ENCODE assay signal across 8 cellular contexts in genomic region chr9:129610473-129611301, GRCh38. TPM values are rescaled to one million over a fixed set of nuclear protein-coding genes. Genes with fewer than 3 reads are reported as not detected.
A peak's percentile ranks its signal among the peaks of the same experiment; 100 is the strongest.
DNase-seq lines count a peak whose midpoint lies in the region; ATAC-seq, FAIRE-seq and TF ChIP-seq lines count a peak whose summit lies in the region.

No MANE protein-coding gene starts in this region.

- H3K4me1 ChIP-seq in A549 (peaks cover 62% of the 10 kb centered on the region), rectal smooth muscle tissue (ENCODE audit: control insufficient read depth, insufficient read depth, low read length) (peaks cover 3% of the 10 kb centered on the region)

- peak overlapping the region; percentile 83 for H3K4me3 Mint-ChIP-seq in T-helper 2 cell treated with Interferon-gamma antibody and Interleukin-4, amounts not matched to agents 5 μg/mL and 100 μg/mL, for 36 hours

- H3K27me3 Mint-ChIP-seq in T-helper 2 cell treated with Interferon-gamma antibody and Interleukin-4, amounts not matched to agents 5 μg/mL and 100 μg/mL, for 36 hours (ENCODE audit: low read depth): no peaks in the 10 kb centered on the region

- WGBS in A549 (ENCODE audit: missing lambda C conversion rate): under 1% methylated on average over 37 of the region's 66 CpGs

- intact Hi-C loops in left ventricle myocardium superior (cut with micrococcal nuclease): loop anchor here (2.0 kb wide), 1 partner anchor 472 kb away; no protein-coding TSS in a partner anchor

- H3K4me2 ChIP-seq in A549: peak overlapping the region; percentile 83

- FAIRE-seq in A549 (lab: Jason Lieb, UNC): no peak

- H3K9ac ChIP-seq in rectal smooth muscle tissue (ENCODE audit: low read length): peak overlapping the region; percentile 82

- peaks cover 25% of the 10 kb centered on the region for H3K4me1 Mint-ChIP-seq in T-helper 2 cell treated with Interferon-gamma antibody and Interleukin-4, amounts not matched to agents 5 μg/mL and 100 μg/mL, for 36 hours (ENCODE audit: low read depth)

- no peaks in the 10 kb centered on the region for H3K36me3 ChIP-seq in rectal smooth muscle tissue (ENCODE audit: control insufficient read depth, insufficient read depth, low read length)

- TF ChIP-seq RAD21 in A549 (conservative IDR thresholded peaks at IDR 0.05 in 1 of 2, IDR thresholded peaks at IDR 0.05 in 1 of 2): peak; percentile 87 to 99

- H3K9me3 Mint-ChIP-seq in T-helper 2 cell treated with Interferon-gamma antibody and Interleukin-4, amounts not matched to agents 5 μg/mL and 100 μg/mL, for 36 hours: no peaks in the 10 kb centered on the region

- peak overlapping the region; percentile 55 for H3K4me3 ChIP-seq in A549
- H3K4me3 ChIP-seq in rectal smooth muscle tissue (ENCODE audit: low read length): peak overlapping the region; percentile 77

- ATAC-seq in A549: peak; percentile 57 to 62
- ATAC-seq in GM18498 (IDR thresholded peaks at IDR 0.05; ENCODE audit: unreplicated experiment): peak; percentile 52
- ATAC-seq in left ventricle myocardium superior: peak; percentile 63
- no peak for ATAC-seq in HG03520 (IDR thresholded peaks at IDR 0.05; ENCODE audit: unreplicated experiment)

- CTCF ChIA-PET in A549 (lab: Yijun Ruan, JAX): interaction anchor here (0.7 to 23.2 kb wide), 38 partner anchors 12 to 540 kb away, joined by 3 to 653 read pairs (median 4); partner anchors contain the start of genes C9orf50 and NTMT1

- H3K9me3 ChIP-seq in A549: no peaks in the 10 kb centered on the region

- H3K27ac Mint-ChIP-seq in T-helper 2 cell treated with Interferon-gamma antibody and Interleukin-4, amounts not matched to agents 5 μg/mL and 100 μg/mL, for 36 hours: peak overlapping the region; percentile 65

- POLR2A ChIA-PET in A549 (lab: Yijun Ruan, JAX): interaction anchor here (0.8 to 1.2 kb wide), 3 partner anchors 114 to 432 kb away, joined by 3 to 5 read pairs (median 3); partner anchors contain the start of gene IER5L

- H3K27me3 ChIP-seq in rectal smooth muscle tissue (ENCODE audit: control insufficient read depth, insufficient read depth, low read length): no peaks in the 10 kb centered on the region

- peak; percentile 19 for TF ChIP-seq POLR2A in A549 (IDR thresholded peaks at IDR 0.05; ENCODE audit: low read length)

- no peaks in the 10 kb centered on the region for H3K36me3 Mint-ChIP-seq in T-helper 2 cell treated with Interferon-gamma antibody and Interleukin-4, amounts not matched to agents 5 μg/mL and 100 μg/mL, for 36 hours (ENCODE audit: low read depth)

- TF ChIP-seq CTCF in A549 (IDR thresholded peaks at IDR 0.05) (peak; percentile 91), LNCAP (IDR thresholded peaks at IDR 0.05) (peak; percentile 90)

- no peak for TF ChIP-seq EP300 in A549 (IDR thresholded peaks at IDR 0.05)

- H3K27ac ChIP-seq in A549 (peak overlapping the region; percentile 100), rectal smooth muscle tissue (ENCODE audit: low read depth, low read length) (peak overlapping the region; percentile 80)

- DNase-seq in A549 (ENCODE audit: low read depth in 1 of 2, low spot score in 1 of 2): peak; percentile 74 to 88
- peak; percentile 72 for DNase-seq in T-helper 2 cell treated with Interferon-gamma antibody and Interleukin-4, amounts not matched to agents 5 μg/mL and 100 μg/mL, for 36 hours (ENCODE audit: low spot score)
- peak in 45 of 56 donors; percentile 9 to 76 (median 51) for DNase-seq in amygdala (lab: John Stamatoyannopoulos, UW)
- DNase-seq in left ventricle myocardium superior: peak; percentile 90

TF ChIP-seq in A549, 52 proteins besides CTCF, POLR2A, EP300 and RAD21:
- TF ChIP-seq TFCP2L1 (CRISPR knock-in tag; IDR thresholded peaks at IDR 0.05) (no peak), BHLHE40 (IDR thresholded peaks at IDR 0.05; ENCODE audit: low read depth, low read length) (no peak; the same call in 1 of the 2 replicates), HEYL (CRISPR knock-in tag; IDR thresholded peaks at IDR 0.05) (no peak), E2F6 (IDR thresholded peaks at IDR 0.05; ENCODE audit: borderline replicate concordance, low read depth) (no peak), BCL3 (IDR thresholded peaks at IDR 0.05) (no peak), PHF8 (IDR thresholded peaks at IDR 0.05; ENCODE audit: borderline replicate concordance, low read depth) (no peak), SMC3 (IDR thresholded peaks at IDR 0.05) (peak; percentile 95), KDM5A (IDR thresholded peaks at IDR 0.05) (peak; percentile 47; the same call in 1 of the 2 replicates), RCOR1 (IDR thresholded peaks at IDR 0.05; ENCODE audit: low read depth, low read length) (no peak), MAFK (IDR thresholded peaks at IDR 0.05; ENCODE audit: partially characterized antibody) (peak; percentile 34), FOSL2 (IDR thresholded peaks at IDR 0.05) (no peak), FOSL2 (CRISPR knock-in tag; IDR thresholded peaks at IDR 0.05) (no peak), HOXB5 (CRISPR knock-in tag; IDR thresholded peaks at IDR 0.05) (peak; percentile 22; the same call in 1 of the 2 replicates), POLR2AphosphoS2 (conservative IDR thresholded peaks at IDR 0.05; ENCODE audit: low read length) (no peak), ATOH8 (CRISPR knock-in tag; IDR thresholded peaks at IDR 0.05; ENCODE audit: low read depth) (no peak), JUN (IDR thresholded peaks at IDR 0.05) (peak in 1 of 2 experiments; percentile 82; a peak in 4 of 5 replicates), ZNF302 (CRISPR knock-in tag; IDR thresholded peaks at IDR 0.05) (no peak), MAX (IDR thresholded peaks at IDR 0.05) (no peak; the same call in 1 of the 2 replicates), EHMT2 (IDR thresholded peaks at IDR 0.05; ENCODE audit: low read depth) (no peak)
TF ChIP-seq in A549: peak in this region for 5.

RNA-seq across cellular contexts. Expression of gene C9orf50, which starts 10.2 kb away (rescaled TPM):
- polyA plus RNA-seq in A549 (2011; rRNA removed) (0.10 TPM in 1 of 2 replicates, not detected in the other), A549 (2017; fragmentation: RNase III; extraction: RNeasy Plus Mini Kit Qiagen cat#74134 plus additional on column Dnase treatment) (0.05 TPM in 1 of 3 replicates, not detected in the others)
- polyA plus RNA-seq in A549 (2012; cell fraction: cytosol; rRNA removed): 0.08 TPM in 1 of 2 replicates, not detected in the other
- polyA plus RNA-seq in A549 (2012; cell fraction: nucleus; rRNA removed): 0.07 TPM in 1 of 2 replicates, not detected in the other
- not detected in 2 replicates for polyA minus RNA-seq in A549 (2011; rRNA and poly(A)+ RNA removed)
- not detected for total RNA-seq in left ventricle myocardium superior

RNA-seq across cellular contexts. Expression of gene NTMT1, which starts 15.3 kb away (rescaled TPM):
- polyA plus RNA-seq in A549 (2011; rRNA removed) (39.2 and 49.4 TPM in 2 replicates), A549 (2017; fragmentation: RNase III; extraction: RNeasy Plus Mini Kit Qiagen cat#74134 plus additional on column Dnase treatment) (75.8 to 96.4 TPM (median 92.2 TPM) in 3 replicates)
- polyA plus RNA-seq in A549 (2012; cell fraction: cytosol; rRNA removed): 114 and 118 TPM in 2 replicates
- 71.4 and 87.0 TPM in 2 replicates for polyA plus RNA-seq in A549 (2012; cell fraction: nucleus; rRNA removed)
- 29.6 and 37.6 TPM in 2 replicates for polyA minus RNA-seq in A549 (2011; rRNA and poly(A)+ RNA removed)
- total RNA-seq in left ventricle myocardium superior: 66.5 TPM

RNA-seq across cellular contexts. Expression of gene ASB6, which starts 31.3 kb away (rescaled TPM):
- polyA plus RNA-seq in A549 (2011; rRNA removed) (9.2 and 9.4 TPM in 2 replicates), A549 (2017; fragmentation: RNase III; extraction: RNeasy Plus Mini Kit Qiagen cat#74134 plus additional on column Dnase treatment) (16.3 to 17.3 TPM (median 16.3 TPM) in 3 replicates)
- 19.0 and 23.7 TPM in 2 replicates for polyA plus RNA-seq in A549 (2012; cell fraction: cytosol; rRNA removed)
- polyA plus RNA-seq in A549 (2012; cell fraction: nucleus; rRNA removed): 31.4 and 37.7 TPM in 2 replicates
- polyA minus RNA-seq in A549 (2011; rRNA and poly(A)+ RNA removed): 7.4 and 8.4 TPM in 2 replicates
- 9.7 TPM for total RNA-seq in left ventricle myocardium superior

RNA-seq across cellular contexts. Expression of gene PRRX2, which starts 54.8 kb away (rescaled TPM):
- polyA plus RNA-seq in A549 (2011; rRNA removed): 0.90 and 0.95 TPM in 2 replicates
- polyA plus RNA-seq in A549 (2012; cell fraction: cytosol; rRNA removed): 4.3 and 6.6 TPM in 2 replicates
- polyA plus RNA-seq in A549 (2012; cell fraction: nucleus; rRNA removed): 3.9 and 5.1 TPM in 2 replicates
- polyA plus RNA-seq in A549 (2017; fragmentation: RNase III; extraction: RNeasy Plus Mini Kit Qiagen cat#74134 plus additional on column Dnase treatment): 2.2 to 2.7 TPM (median 2.3 TPM) in 3 replicates
- 0.79 and 1.0 TPM in 2 replicates for polyA minus RNA-seq in A549 (2011; rRNA and poly(A)+ RNA removed)
- 0.20 TPM for total RNA-seq in left ventricle myocardium superior
